ENCODE assay signal across 24 cellular contexts in genomic region chr9:100401042-100401441, GRCh38.
"Had no signal": no experiment of that assay in that cellular context is flagged by ENCODE, and none has a peak within 500 bp of the region (broad histone marks: within the 10 kb centered on the region; RNA-seq: fewer than 3 reads in every experiment).

No MANE protein-coding gene starts in this region.

- H3K36me3 Mint-ChIP-seq: naive thymus-derived CD4-positive, alpha-beta T cell; stimulated activated memory B cell treated with anti-CD40 and anti-IgM and Interleukin-4, amounts not matched to agents 10 μg/mL and 1 μg/mL and 100 μg/mL, for 72 hours had no signal

- H3K4me1 Mint-ChIP-seq: stimulated activated memory B cell treated with anti-CD40 and anti-IgM and Interleukin-4, amounts not matched to agents 10 μg/mL and 1 μg/mL and 100 μg/mL, for 72 hours had no signal

- ATAC-seq: left cardiac atrium; left lung; naive thymus-derived CD4-positive, alpha-beta T cell; psoas muscle; right cardiac atrium; stimulated activated memory B cell treated with anti-CD40 and anti-IgM and Interleukin-4, amounts not matched to agents 10 μg/mL and 1 μg/mL and 100 μg/mL, for 72 hours had no signal

- H3K9me3 ChIP-seq: left lung, ovary, psoas muscle, sigmoid colon, spleen, thoracic aorta, tibial nerve, upper lobe of left lung had no signal

- H3K36me3 ChIP-seq: left lung, ovary, sigmoid colon, spleen, thoracic aorta, tibial nerve, upper lobe of left lung had no signal

- DNase-seq: dermis blood vessel endothelial cell; effector memory CD4-positive, alpha-beta T cell; hypothalamus; left cardiac atrium; left lung; mesenchymal stem cell; midbrain; naive thymus-derived CD4-positive, alpha-beta T cell; occipital lobe; ovary; posterior cingulate gyrus; psoas muscle; right cardiac atrium; sigmoid colon; spleen; stimulated activated CD4-positive, alpha-beta T cell treated with anti-CD3 and anti-CD28 coated beads, Interleukin-4, amount 100 ng/mL, for 4 hours; upper lobe of left lung had no signal

- H3K27me3 ChIP-seq: left lung, ovary, sigmoid colon, upper lobe of left lung had no signal

- FAIRE-seq: frontal cortex, islet of Langerhans had no signal

- H3K27ac ChIP-seq: coronary artery, left lung, ovary, psoas muscle, sigmoid colon, spleen, thoracic aorta, tibial nerve, upper lobe of left lung had no signal

- H3K4me3 ChIP-seq: coronary artery, left lung, ovary, psoas muscle, sigmoid colon, spleen, thoracic aorta, tibial nerve, upper lobe of left lung had no signal

- H3K9me3 Mint-ChIP-seq: naive thymus-derived CD4-positive, alpha-beta T cell; stimulated activated memory B cell treated with anti-CD40 and anti-IgM and Interleukin-4, amounts not matched to agents 10 μg/mL and 1 μg/mL and 100 μg/mL, for 72 hours; stimulated activated naive CD8-positive, alpha-beta T cell treated with anti-CD3 and anti-CD28 coated beads, Interleukin-15, Interleukin-2, amounts not matched to agents 100 ng/mL and 50 ng/mL, for 24 hours had no signal

- H3K27ac Mint-ChIP-seq: naive thymus-derived CD4-positive, alpha-beta T cell; stimulated activated memory B cell treated with anti-CD40 and anti-IgM and Interleukin-4, amounts not matched to agents 10 μg/mL and 1 μg/mL and 100 μg/mL, for 72 hours; stimulated activated naive CD8-positive, alpha-beta T cell treated with anti-CD3 and anti-CD28 coated beads, Interleukin-15, Interleukin-2, amounts not matched to agents 100 ng/mL and 50 ng/mL, for 24 hours had no signal

- H3K4me1 ChIP-seq: left lung, psoas muscle, sigmoid colon, spleen, tibial nerve, upper lobe of left lung had no signal

- H3K4me3 Mint-ChIP-seq: naive thymus-derived CD4-positive, alpha-beta T cell; stimulated activated memory B cell treated with anti-CD40 and anti-IgM and Interleukin-4, amounts not matched to agents 10 μg/mL and 1 μg/mL and 100 μg/mL, for 72 hours; stimulated activated naive CD8-positive, alpha-beta T cell treated with anti-CD3 and anti-CD28 coated beads, Interleukin-15, Interleukin-2, amounts not matched to agents 100 ng/mL and 50 ng/mL, for 24 hours had no signal
